12 cellular contexts compared by ENCODE assay signal in genomic region chr6:17877196-17877889, GRCh38.
DNase-seq lines count a peak whose midpoint lies in the region; ATAC-seq and TF ChIP-seq lines count a peak whose summit lies in the region.
"Had no signal": no experiment of that assay in that cellular context is flagged by ENCODE, and none has a peak within 500 bp of the region (broad histone marks: within the 10 kb centered on the region; RNA-seq: fewer than 3 reads in every experiment).

No MANE protein-coding gene starts in this region.

- H3K27me3 ChIP-seq in A673 (replicated peaks; ENCODE audit: insufficient read depth, low read depth, low read length, poor library complexity) (no peaks in the 10 kb centered on the region), MG63 (no peaks in the 10 kb centered on the region), brain microvascular endothelial cell (replicated peaks) (no peaks in the 10 kb centered on the region), left lung (no peaks in the 10 kb centered on the region)
- H3K27me3 ChIP-seq: uterus had no signal

- CTCF ChIA-PET in A673 (lab: Charles Lee), result no interaction called here

- H3K27ac ChIP-seq in A673 (ENCODE audit: low read depth, low read length, poor library complexity, severe bottlenecking) (no peak overlapping the region), brain microvascular endothelial cell (peak overlapping the region; percentile 88), left lung (peak overlapping the region in 1 of 2 donors; percentile 51)
- H3K27ac ChIP-seq: uterus had no signal

- H3K4me3 ChIP-seq in A673 (ENCODE audit: low read depth, low read length, poor library complexity, severe bottlenecking), result no peak overlapping the region
- no peak overlapping the region for H3K4me3 ChIP-seq in MG63
- no peak overlapping the region for H3K4me3 ChIP-seq in brain microvascular endothelial cell (ENCODE audit: low read depth, low read length)
- no peak overlapping the region for H3K4me3 ChIP-seq in left lung
- H3K4me3 ChIP-seq: uterus had no signal

- intact Hi-C loops in A673 (cut with micrococcal nuclease; ENCODE audit: unreplicated experiment), result no loop called here
- intact Hi-C loops in left lung (cut with DNase I), result no loop called here

- peak; percentile 69 for ATAC-seq in left lung
- ATAC-seq in activated CD4-positive, CD25-positive, alpha-beta regulatory T cell treated with anti-CD3 and anti-CD28 coated beads, Interleukin-2, amount 50 U/mL, for 24 hours, result no peak

- H3K9me3 Mint-ChIP-seq in activated T-cell treated with anti-CD3 and anti-CD28 coated beads, Interleukin-2, amount 50 U/mL, for 24 hours, result no peaks in the 10 kb centered on the region
- H3K9me3 Mint-ChIP-seq: activated naive CD4-positive, alpha-beta T cell treated with anti-CD3 and anti-CD28 coated beads, Interleukin-2, amount 50 U/mL, for 24 hours had no signal

- H3K4me3 Mint-ChIP-seq in activated T-cell treated with anti-CD3 and anti-CD28 coated beads, Interleukin-2, amount 50 U/mL, for 24 hours, result no peak overlapping the region
- H3K4me3 Mint-ChIP-seq: activated naive CD4-positive, alpha-beta T cell treated with anti-CD3 and anti-CD28 coated beads, Interleukin-2, amount 50 U/mL, for 24 hours had no signal

- H3K4me1 ChIP-seq in A673 (ENCODE audit: insufficient read depth, low read length, poor library complexity, severe bottlenecking), result peaks cover 16% of the 10 kb centered on the region
- H3K4me1 ChIP-seq in left lung, result peaks cover 0 to 32% of the 10 kb centered on the region in 2 donors

- in situ Hi-C loops in brain microvascular endothelial cell (cut with HindIII; ENCODE audit: low pct_ligation_motif_present, low sequenced_read_pairs), result no loop called here

- TF ChIP-seq CTCF in A673 (conservative IDR thresholded peaks at IDR 0.05; ENCODE audit: low read depth, low read length) (no peak), brain microvascular endothelial cell (IDR thresholded peaks at IDR 0.05; ENCODE audit: low read depth, low read length, missing control alignments) (no peak), left lung (IDR thresholded peaks at IDR 0.05) (no peak)

- no peak overlapping the region for H3K27ac Mint-ChIP-seq in activated T-cell treated with anti-CD3 and anti-CD28 coated beads, Interleukin-2, amount 50 U/mL, for 24 hours
- H3K27ac Mint-ChIP-seq: activated naive CD4-positive, alpha-beta T cell treated with anti-CD3 and anti-CD28 coated beads, Interleukin-2, amount 50 U/mL, for 24 hours had no signal

- H3K36me3 Mint-ChIP-seq in activated T-cell treated with anti-CD3 and anti-CD28 coated beads, Interleukin-2, amount 50 U/mL, for 24 hours (ENCODE audit: low read depth), result no peaks in the 10 kb centered on the region
- H3K36me3 Mint-ChIP-seq: activated naive CD4-positive, alpha-beta T cell treated with anti-CD3 and anti-CD28 coated beads, Interleukin-2, amount 50 U/mL, for 24 hours had no signal

- H3K9me3 ChIP-seq in A673 (ENCODE audit: low read depth, low read length, poor library complexity, severe bottlenecking), result no peaks in the 10 kb centered on the region
- H3K9me3 ChIP-seq in MG63, result no peaks in the 10 kb centered on the region
- H3K9me3 ChIP-seq in left lung, result no peaks in the 10 kb centered on the region
- H3K9me3 ChIP-seq: uterus had no signal

- peaks cover 58% of the 10 kb centered on the region for H3K27me3 Mint-ChIP-seq in activated T-cell treated with anti-CD3 and anti-CD28 coated beads, Interleukin-2, amount 50 U/mL, for 24 hours

- H3K36me3 ChIP-seq in A673 (ENCODE audit: insufficient read depth, low read length, poor library complexity, severe bottlenecking), result no peaks in the 10 kb centered on the region
- no peaks in the 10 kb centered on the region for H3K36me3 ChIP-seq in MG63
- H3K36me3 ChIP-seq in brain microvascular endothelial cell (replicated peaks), result no peaks in the 10 kb centered on the region
- H3K36me3 ChIP-seq in left lung, result no peaks in the 10 kb centered on the region
- H3K36me3 ChIP-seq: uterus had no signal

- BruUV-seq in A673 (replicated peaks; lab: Mats Ljungman, UMichigan), result no TSS peak

- H3K4me1 Mint-ChIP-seq in activated T-cell treated with anti-CD3 and anti-CD28 coated beads, Interleukin-2, amount 50 U/mL, for 24 hours (ENCODE audit: low read depth), result no peaks in the 10 kb centered on the region
- H3K4me1 Mint-ChIP-seq: activated naive CD4-positive, alpha-beta T cell treated with anti-CD3 and anti-CD28 coated beads, Interleukin-2, amount 50 U/mL, for 24 hours had no signal

- DNase-seq in A673 (ENCODE audit: low spot score) (peak; percentile 33), MG63 (peak; percentile 61), brain microvascular endothelial cell (peak; percentile 77), left lung (no peak), DMS53 treated with DMSO at 0.1 percent for 48 hours (lab: John Stamatoyannopoulos, UW; ENCODE audit: unreplicated experiment) (no peak)
- DNase-seq in stimulated activated CD4-positive, alpha-beta T cell treated with anti-CD3 and anti-CD28 coated beads, Interleukin-2, amount 100 ng/mL, for 24 hours, result no peak
- DNase-seq in activated T-cell treated with anti-CD3 and anti-CD28 coated beads, Interleukin-2, amount 50 U/mL, for 24 hours, result no peak
- DNase-seq: hypothalamus, NCI-H2227 treated with DMSO at 0.1 percent for 48 hours, uterus had no signal

- POLR2A ChIA-PET in A673 (lab: Charles Lee; ENCODE audit: low non-redundant PET), result no interaction called here

Comparison
In these comparisons a context has a peak if more than half of its experiments do, and no peak if none do; other contexts are left out.
1. DNase-seq: peak in A673 (single experiment), MG63 (single experiment) and brain microvascular endothelial cell (single experiment); none in left lung (0 of 2), stimulated activated CD4-positive, alpha-beta T cell treated with anti-CD3 and anti-CD28 coated beads, Interleukin-2, amount 100 ng/mL, for 24 hours (0 of 2), activated T-cell treated with anti-CD3 and anti-CD28 coated beads, Interleukin-2, amount 50 U/mL, for 24 hours (single experiment) and DMS53 treated with DMSO at 0.1 percent for 48 hours (single experiment).